Comparison of ENCODE assay signal across 1 cellular context in genomic region chr17:74972973-74973328, GRCh38.
TF ChIP-seq lines count a peak whose summit lies in the region.

No MANE protein-coding gene starts in this region.

TF ChIP-seq in IMR-90, 13 proteins besides CTCF, POLR2A, EP300 and RAD21 (continued from another document):
- no peak for TF ChIP-seq BHLHE40 (IDR thresholded peaks at IDR 0.05; ENCODE audit: low read depth, low read length)
- TF ChIP-seq RCOR1 (IDR thresholded peaks at IDR 0.05; ENCODE audit: insufficient replicate concordance, low read length), result no peak
- no peak for TF ChIP-seq CHD1 (IDR thresholded peaks at IDR 0.05; ENCODE audit: low read depth, low read length)
- no peak for TF ChIP-seq NFE2L2 (IDR thresholded peaks at IDR 0.05; ENCODE audit: low read depth, low read length)
- no peak for TF ChIP-seq SMC3 (IDR thresholded peaks at IDR 0.05; ENCODE audit: low read depth, low read length)
- TF ChIP-seq USF2 (IDR thresholded peaks at IDR 0.05; ENCODE audit: low read depth, low read length), result no peak
